Comparison of ENCODE assay signal across 8 cellular contexts in the genomic region with DNA sequence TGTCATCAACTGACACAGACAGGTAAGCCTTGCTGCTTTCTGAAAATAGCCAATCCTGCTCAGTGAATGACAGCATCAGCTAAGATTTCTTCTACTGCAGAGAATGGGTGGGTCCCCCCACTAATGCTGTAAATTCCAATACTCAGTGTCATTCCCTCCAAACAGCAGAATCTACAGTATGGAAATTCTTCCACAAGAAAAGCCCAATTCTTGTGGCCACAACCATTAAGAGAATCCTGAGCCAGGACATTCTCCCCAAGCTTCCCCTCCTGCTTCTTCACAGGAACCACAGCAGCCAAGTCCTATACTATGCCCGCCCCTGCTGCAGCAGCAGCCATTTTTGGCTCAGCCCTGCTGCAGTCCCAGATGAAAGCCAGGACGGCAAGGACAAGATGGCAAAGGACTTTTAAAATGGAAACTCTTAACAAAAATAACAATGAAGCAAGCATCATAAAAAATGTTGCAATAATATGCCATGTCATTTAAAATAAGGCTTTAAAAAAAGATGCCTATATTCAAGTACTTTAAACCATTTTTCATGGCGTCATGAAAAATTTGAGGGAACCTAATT. TPM values are rescaled to one million over a fixed set of nuclear protein-coding genes. Genes with fewer than 3 reads are reported as not detected.
DNase-seq lines count a peak whose midpoint lies in the region; ATAC-seq and TF ChIP-seq lines count a peak whose summit lies in the region.

No MANE protein-coding gene starts in this region.

- no peaks in the 10 kb centered on the region for H3K9me3 Mint-ChIP-seq in activated T-helper 2 cell treated with anti-CD3 and anti-CD28 coated beads, Interferon-gamma antibody, Interleukin-2, Interleukin-4, amounts not matched to agents 10 μg/mL and 5 μg/mL and 100 μg/mL, durations not matched to agents 14 hours and 24 hours and 36 hours

- BruUV-seq in PC-9 (replicated peaks; lab: Mats Ljungman, UMichigan): no TSS peak

- H3K4me1 ChIP-seq in PC-9 (replicated peaks; ENCODE audit: insufficient read depth) (no peaks in the 10 kb centered on the region; the same call in 1 of the 2 replicates), fibroblast of lung (ENCODE audit: control insufficient read depth, extremely low read depth, insufficient read depth, low read length) (peaks cover 10% of the 10 kb centered on the region)

- H3K36me3 Mint-ChIP-seq in activated T-helper 2 cell treated with anti-CD3 and anti-CD28 coated beads, Interferon-gamma antibody, Interleukin-2, Interleukin-4, amounts not matched to agents 10 μg/mL and 5 μg/mL and 100 μg/mL, durations not matched to agents 14 hours and 24 hours and 36 hours (ENCODE audit: low read depth): peaks cover 35% of the 10 kb centered on the region

- intact Hi-C loops in PC-9 (cut with micrococcal nuclease; ENCODE audit: unreplicated experiment): no loop called here
- intact Hi-C loops in activated T-helper 2 cell treated with anti-CD3 and anti-CD28 coated beads, Interferon-gamma antibody, Interleukin-2, Interleukin-4, amounts not matched to agents 10 μg/mL and 5 μg/mL and 100 μg/mL, durations not matched to agents 14 hours and 24 hours and 36 hours (cut with micrococcal nuclease): no loop called here

- POLR2A ChIA-PET in PC-9 (lab: Charles Lee; ENCODE audit: unreplicated experiment): interaction anchor here (0.6 kb wide), 2 partner anchors 709 to 1298 kb away, joined by 5 to 7 read pairs; no protein-coding TSS in a partner anchor

- no peaks in the 10 kb centered on the region for H3K27me3 Mint-ChIP-seq in activated T-helper 2 cell treated with anti-CD3 and anti-CD28 coated beads, Interferon-gamma antibody, Interleukin-2, Interleukin-4, amounts not matched to agents 10 μg/mL and 5 μg/mL and 100 μg/mL, durations not matched to agents 14 hours and 24 hours and 36 hours (ENCODE audit: low read depth)

- DNase-seq in Ammon's horn (ENCODE audit: low spot score) (peak; percentile 38), PC-9 (peak; percentile 54 to 68), fibroblast of lung (ENCODE audit: low read depth in 2 of 2) (peak; percentile 92 to 99), NCI-H748 (lab: John Stamatoyannopoulos, UW; ENCODE audit: unreplicated experiment) (no peak)
- no peak for DNase-seq in activated T-helper 2 cell treated with anti-CD3 and anti-CD28 coated beads, Interferon-gamma antibody, Interleukin-2, Interleukin-4, amounts not matched to agents 10 μg/mL and 5 μg/mL and 100 μg/mL, durations not matched to agents 14 hours and 24 hours and 36 hours (ENCODE audit: low spot score)

- peaks cover 9% of the 10 kb centered on the region; the same call in 1 of the 2 replicates for H3F3A ChIP-seq in PC-9 (ENCODE audit: insufficient read depth, low read depth)
- H3F3A ChIP-seq in neural cell (ENCODE audit: insufficient read depth, low read length, poor library complexity, severe bottlenecking): no peaks in the 10 kb centered on the region

- no peak for TF ChIP-seq CTCF in PC-9 (conservative IDR thresholded peaks at IDR 0.05)
- TF ChIP-seq CTCF in fibroblast of lung (conservative IDR thresholded peaks at IDR 0.05 in 1 of 2, IDR thresholded peaks at IDR 0.05 in 1 of 2; ENCODE audit: low read depth in 1 of 2, low read length in 2 of 2): no peak
- no peak for TF ChIP-seq CTCF in neural cell (IDR thresholded peaks at IDR 0.05; ENCODE audit: poor library complexity, severe bottlenecking)

- H3K9me2 ChIP-seq in PC-9 (ENCODE audit: insufficient read depth) (no peaks in the 10 kb centered on the region), neural cell (ENCODE audit: insufficient read depth, low read length) (no peaks in the 10 kb centered on the region)

- H4K20me1 ChIP-seq in PC-9 (ENCODE audit: insufficient read depth) (peaks cover 12% of the 10 kb centered on the region), fibroblast of lung (ENCODE audit: control insufficient read depth, extremely low read depth, insufficient read depth, low read length) (no peaks in the 10 kb centered on the region), neural cell (ENCODE audit: insufficient read depth) (no peaks in the 10 kb centered on the region)

- ATAC-seq in GM21526 (IDR thresholded peaks at IDR 0.05; ENCODE audit: low FRiP score, unreplicated experiment) (no peak), HG03196 (IDR thresholded peaks at IDR 0.05; ENCODE audit: unreplicated experiment) (no peak)

- no peak overlapping the region for H3K4me3 Mint-ChIP-seq in activated T-helper 2 cell treated with anti-CD3 and anti-CD28 coated beads, Interferon-gamma antibody, Interleukin-2, Interleukin-4, amounts not matched to agents 10 μg/mL and 5 μg/mL and 100 μg/mL, durations not matched to agents 14 hours and 24 hours and 36 hours (ENCODE audit: low read depth)

- H3K27ac ChIP-seq in PC-9 (peak overlapping the region; percentile 62), fibroblast of lung (ENCODE audit: insufficient read depth, low read length) (peak overlapping the region; percentile 89), neural cell (ENCODE audit: low read length) (peak overlapping the region; percentile 90)

- H3K27me3 ChIP-seq in PC-9 (ENCODE audit: insufficient read depth, low read depth) (no peaks in the 10 kb centered on the region), fibroblast of lung (ENCODE audit: control insufficient read depth, insufficient read depth, low read length) (no peaks in the 10 kb centered on the region), neural cell (ENCODE audit: insufficient read depth, low read depth, low read length) (no peaks in the 10 kb centered on the region)

- no peaks in the 10 kb centered on the region; the same call in 1 of the 2 replicates for H3K36me3 ChIP-seq in PC-9 (ENCODE audit: low read depth)
- H3K36me3 ChIP-seq in fibroblast of lung (ENCODE audit: control insufficient read depth, insufficient read depth, low read length): no peaks in the 10 kb centered on the region
- no peaks in the 10 kb centered on the region for H3K36me3 ChIP-seq in neural cell (ENCODE audit: insufficient read depth, low read length)

- H3K27ac Mint-ChIP-seq in activated T-helper 2 cell treated with anti-CD3 and anti-CD28 coated beads, Interferon-gamma antibody, Interleukin-2, Interleukin-4, amounts not matched to agents 10 μg/mL and 5 μg/mL and 100 μg/mL, durations not matched to agents 14 hours and 24 hours and 36 hours: no peak overlapping the region

- H3K9me3 ChIP-seq in PC-9 (ENCODE audit: insufficient read depth, low read depth) (no peaks in the 10 kb centered on the region), fibroblast of lung (ENCODE audit: control insufficient read depth, insufficient read depth, low read depth, low read length) (no peaks in the 10 kb centered on the region), neural cell (ENCODE audit: low read length) (no peaks in the 10 kb centered on the region)

- no peak for TF ChIP-seq EP300 in neural cell (conservative IDR thresholded peaks at IDR 0.05; ENCODE audit: poor library complexity, severe bottlenecking)

- CTCF ChIA-PET in PC-9 (lab: Charles Lee): no interaction called here

- no peak overlapping the region for H3K4me2 ChIP-seq in PC-9
- peak overlapping the region; percentile 56 for H3K4me2 ChIP-seq in fibroblast of lung (ENCODE audit: extremely low read depth, insufficient read depth, low read length)
- peak overlapping the region; percentile 70 for H3K4me2 ChIP-seq in neural cell (ENCODE audit: low read length)

- H3K4me3 ChIP-seq in PC-9 (no peak overlapping the region), fibroblast of lung (replicated peaks in 1 of 4; ENCODE audit: control extremely low read depth in 1 of 4, insufficient read depth in 1 of 4, low read depth in 3 of 4, low read length in 4 of 4) (peak overlapping the region in 1 of 4 experiments; percentile 1), neural cell (ENCODE audit: low read length) (peak overlapping the region; percentile 55)

- H3K79me2 ChIP-seq in PC-9 (ENCODE audit: low read depth): peaks cover 49% of the 10 kb centered on the region
- H3K79me2 ChIP-seq in fibroblast of lung (ENCODE audit: control insufficient read depth, insufficient read depth, low read length): peaks cover 32% of the 10 kb centered on the region
- H3K79me2 ChIP-seq in neural cell (replicated peaks; ENCODE audit: insufficient read depth, low read length): peaks cover 54% of the 10 kb centered on the region

- peaks cover 11% of the 10 kb centered on the region for H3K4me1 Mint-ChIP-seq in activated T-helper 2 cell treated with anti-CD3 and anti-CD28 coated beads, Interferon-gamma antibody, Interleukin-2, Interleukin-4, amounts not matched to agents 10 μg/mL and 5 μg/mL and 100 μg/mL, durations not matched to agents 14 hours and 24 hours and 36 hours (ENCODE audit: low read depth)

- TF ChIP-seq RAD21 in neural cell (conservative IDR thresholded peaks at IDR 0.05): peak; percentile 16

- no peak overlapping the region for H2AFZ ChIP-seq in PC-9
- H2AFZ ChIP-seq in fibroblast of lung (ENCODE audit: low read length): no peak overlapping the region
- H2AFZ ChIP-seq in neural cell (ENCODE audit: low read depth, low read length): peak overlapping the region; percentile 5

- peak overlapping the region; percentile 47 for H3K9ac ChIP-seq in fibroblast of lung (ENCODE audit: insufficient read depth, low read length)
- H3K9ac ChIP-seq in neural cell (ENCODE audit: low read length): peak overlapping the region; percentile 64

TF ChIP-seq in neural cell, 6 proteins besides CTCF, POLR2A, EP300 and RAD21 (continues in another document):
- TF ChIP-seq SMC3 (conservative IDR thresholded peaks at IDR 0.05; ENCODE audit: poor library complexity) (no peak), MXI1 (conservative IDR thresholded peaks at IDR 0.05; ENCODE audit: poor library complexity, severe bottlenecking) (no peak), POLR2AphosphoS5 (IDR thresholded peaks at IDR 0.05) (peak; percentile 15), TAF1 (IDR thresholded peaks at IDR 0.05; ENCODE audit: low read depth) (peak; percentile 48), EZH2 (IDR thresholded peaks at IDR 0.05; ENCODE audit: borderline replicate concordance, insufficient read depth, low read length, poor library complexity, severe bottlenecking) (no peak)

RNA-seq across cellular contexts. Expression of a gene that starts 26.8 kb away (rescaled TPM):
- total RNA-seq in PC-9 (2021): 52.6 and 63.2 TPM in 2 replicates
- total RNA-seq in fibroblast of lung: 32.6 and 53.5 TPM in 2 replicates
- polyA plus RNA-seq in fibroblast of lung: 64.9 and 67.0 TPM in 2 replicates
- polyA plus RNA-seq in fibroblast of lung (2012): 40.6 and 47.6 TPM in 2 replicates
- 68.3 and 68.4 TPM in 2 replicates for polyA minus RNA-seq in fibroblast of lung (ENCODE audit: low replicate concordance)
- 56.9 and 58.3 TPM in 2 replicates for polyA plus RNA-seq in neural cell
- 83.8 and 88.3 TPM in 2 replicates for polyA minus RNA-seq in neural cell
- total RNA-seq in activated T-helper 2 cell treated with anti-CD3 and anti-CD28 coated beads, Interferon-gamma antibody, Interleukin-2, Interleukin-4, amounts not matched to agents 10 μg/mL and 5 μg/mL and 100 μg/mL, durations not matched to agents 14 hours and 24 hours and 36 hours: 64.2 and 66.0 TPM in 2 replicates

Comparison
In these comparisons a context has a peak if more than half of its experiments do, and no peak if none do; other contexts are left out.
1. DNase-seq: peak in Ammon's horn (single experiment), PC-9 (2 of 2) and fibroblast of lung (2 of 2); none in NCI-H748 (single experiment) and activated T-helper 2 cell treated with anti-CD3 and anti-CD28 coated beads, Interferon-gamma antibody, Interleukin-2, Interleukin-4, amounts not matched to agents 10 μg/mL and 5 μg/mL and 100 μg/mL, durations not matched to agents 14 hours and 24 hours and 36 hours (single experiment).
2. Peak in every context shown above with its lines, with median percentiles within 50 percentile points of each other: H3K27ac ChIP-seq.